ENCODE assay signal across 8 cellular contexts in the genomic region with DNA sequence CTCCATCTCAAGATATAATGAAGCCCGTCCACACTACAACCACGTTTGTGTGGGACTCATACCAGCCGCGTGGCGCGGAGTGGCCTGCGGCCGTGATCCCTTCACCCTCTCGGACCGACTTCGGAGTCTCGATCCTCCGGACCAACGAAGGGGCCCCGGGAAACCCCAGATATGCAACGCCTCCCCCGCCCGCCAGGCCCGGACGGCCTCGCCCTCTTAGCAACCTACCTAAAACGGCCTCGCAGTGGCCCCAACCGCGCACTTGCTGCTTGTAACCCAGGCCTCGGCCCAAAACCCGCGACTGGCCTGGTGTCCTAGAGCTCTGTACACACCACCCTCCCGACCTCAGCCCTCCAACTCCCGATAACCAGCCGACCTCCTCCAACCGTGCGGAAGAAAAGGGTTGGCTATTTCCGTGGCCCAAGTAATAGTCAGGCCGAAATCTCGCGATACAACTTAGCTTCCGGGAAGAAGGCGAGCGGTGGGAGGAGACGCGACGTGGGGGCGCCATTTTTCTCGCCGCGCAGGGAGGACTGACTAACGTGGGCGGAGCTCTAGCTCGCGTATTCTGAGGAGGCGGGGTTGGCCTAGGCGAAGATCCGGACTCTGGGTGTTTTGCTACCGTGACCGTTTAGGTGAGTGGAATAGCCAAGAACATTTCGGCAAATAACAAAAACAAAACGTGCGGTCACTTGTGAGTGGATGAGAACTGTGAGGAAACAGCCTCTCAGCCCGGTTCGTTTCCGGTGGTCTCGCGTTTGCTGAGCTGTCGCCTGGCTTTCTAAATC. TPM values are rescaled to one million over a fixed set of nuclear protein-coding genes. Genes with fewer than 3 reads are reported as not detected.
DNase-seq lines count a peak whose midpoint lies in the region; ATAC-seq and TF ChIP-seq lines count a peak whose summit lies in the region.

A gene (plus strand): TSS at position 579 of the 788 bp plus-strand sequence. CDS start 5,722 bp downstream, outside the sequence.
A gene with protein sequence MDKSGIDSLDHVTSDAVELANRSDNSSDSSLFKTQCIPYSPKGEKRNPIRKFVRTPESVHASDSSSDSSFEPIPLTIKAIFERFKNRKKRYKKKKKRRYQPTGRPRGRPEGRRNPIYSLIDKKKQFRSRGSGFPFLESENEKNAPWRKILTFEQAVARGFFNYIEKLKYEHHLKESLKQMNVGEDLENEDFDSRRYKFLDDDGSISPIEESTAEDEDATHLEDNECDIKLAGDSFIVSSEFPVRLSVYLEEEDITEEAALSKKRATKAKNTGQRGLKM (minus strand): TSS at position 402 of the 788 bp plus-strand sequence. CDS start 2,191 bp downstream, outside the sequence.

- peak in 1 of 2 donors; percentile 72 for TF ChIP-seq POLR2A in vagina (IDR thresholded peaks at IDR 0.05)

- under 1% methylated on average over 65 of the region's 65 CpGs for WGBS in right cardiac atrium

- peak within 1 kb of the TSS; percentile 65 for H3K4me3 ChIP-seq in right cardiac atrium (ENCODE audit: low read length)
- peak within 1 kb of the TSS; percentile 77 to 78 for H3K4me3 ChIP-seq in vagina

- H3K4me1 ChIP-seq in right cardiac atrium (ENCODE audit: control insufficient read depth, insufficient read depth, low read length) (peaks cover 9% of the 10 kb centered on the region), vagina (peaks cover 43% of the 10 kb centered on the region)

- ATAC-seq in GM18499 (IDR thresholded peaks at IDR 0.05; ENCODE audit: insufficient read depth, unreplicated experiment): peak; percentile 66
- peak; percentile 89 for ATAC-seq in HG02943 (IDR thresholded peaks at IDR 0.05; ENCODE audit: low read depth, unreplicated experiment)
- peak; percentile 98 for ATAC-seq in right cardiac atrium

- no peak for TF ChIP-seq CTCF in vagina (IDR thresholded peaks at IDR 0.05)

- peaks cover 0 to 28% of the 10 kb centered on the region in 2 donors for H3K36me3 ChIP-seq in vagina

- H3K9me3 ChIP-seq in right cardiac atrium (ENCODE audit: control insufficient read depth, low read length) (no peaks in the 10 kb centered on the region), vagina (no peaks in the 10 kb centered on the region)

- H3K27ac ChIP-seq in right cardiac atrium (ENCODE audit: low read length) (peak within 1 kb of the TSS; percentile 93), vagina (peak within 1 kb of the TSS; percentile 86)

- DNase-seq in NCI-H187 treated with DMSO at 0.1 percent for 48 hours (lab: John Stamatoyannopoulos, UW): peak; percentile 90
- peak; percentile 63 to 97 (median 92) for DNase-seq in anterior cingulate cortex (lab: John Stamatoyannopoulos, UW)
- DNase-seq in right cardiac atrium: peak; percentile 98 to 99 (median 98)
- peak; percentile 98 for DNase-seq in putamen (ENCODE audit: low spot score)
- peak in 1 of 2 donors; percentile 99 for DNase-seq in vagina (ENCODE audit: extremely low spot score in 2 of 2)

- intact Hi-C loops in T-helper 2 cell treated with Interferon-gamma antibody and Interleukin-4, amounts not matched to agents 100 ng/mL and 5 ng/mL, for 36 hours (cut with micrococcal nuclease): loop anchor here (1.0 to 10.0 kb wide), 9 partner anchors 43 to 1491 kb away; a partner anchor contains a TSS
- intact Hi-C loops in right cardiac atrium (cut with DNase I): loop anchor here in 1 of 4 donors (2.0 kb wide), 1 partner anchor 44 kb away; a partner anchor contains a TSS
- intact Hi-C loops in vagina (cut with DNase I): no loop called here

- H3K27me3 ChIP-seq in right cardiac atrium (ENCODE audit: control insufficient read depth, insufficient read depth) (no peaks in the 10 kb centered on the region), vagina (no peaks in the 10 kb centered on the region)

RNA-seq across cellular contexts. Expression of the first gene that starts in this region (rescaled TPM):
- total RNA-seq in T-helper 2 cell treated with Interferon-gamma antibody and Interleukin-4, amounts not matched to agents 100 ng/mL and 5 ng/mL, for 36 hours: 21.7 and 22.5 TPM in 2 replicates
- total RNA-seq in right cardiac atrium: 10 to 100 TPM; 28.0 to 36.9 (median 33.4) TPM
- 23.0 TPM for polyA plus RNA-seq in right cardiac atrium
- total RNA-seq in vagina: 19.4 TPM

RNA-seq across cellular contexts. Expression of the second gene that starts in this region (rescaled TPM):
- total RNA-seq in T-helper 2 cell treated with Interferon-gamma antibody and Interleukin-4, amounts not matched to agents 100 ng/mL and 5 ng/mL, for 36 hours: 194 and 204 TPM in 2 replicates
- 10 to 100 TPM; 36.3 to 52.1 (median 38.6) TPM for total RNA-seq in right cardiac atrium
- polyA plus RNA-seq in right cardiac atrium: 36.2 TPM
- 148 TPM for total RNA-seq in vagina
